ENCODE assay signal across 1 cellular context in genomic region chr11:74543991-74544390, GRCh38.
TF ChIP-seq lines count a peak whose summit lies in the region.

No MANE protein-coding gene starts in this region.

TF ChIP-seq in GM12878, 131 proteins besides CTCF, POLR2A, EP300 and RAD21 (continued from another document):
- TF ChIP-seq BMI1 (IDR thresholded peaks at IDR 0.05; ENCODE audit: borderline replicate concordance) = no peak
- no peak for TF ChIP-seq ZBED1 (IDR thresholded peaks at IDR 0.05; ENCODE audit: borderline replicate concordance)
- TF ChIP-seq MYB (IDR thresholded peaks at IDR 0.05; ENCODE audit: borderline replicate concordance, low read depth, low read length) = no peak
- no peak for TF ChIP-seq NR2C1 (IDR thresholded peaks at IDR 0.05)
- TF ChIP-seq SMAD1 (IDR thresholded peaks at IDR 0.05; ENCODE audit: low read depth, partially characterized antibody) = no peak
- TF ChIP-seq, protein P1, sequence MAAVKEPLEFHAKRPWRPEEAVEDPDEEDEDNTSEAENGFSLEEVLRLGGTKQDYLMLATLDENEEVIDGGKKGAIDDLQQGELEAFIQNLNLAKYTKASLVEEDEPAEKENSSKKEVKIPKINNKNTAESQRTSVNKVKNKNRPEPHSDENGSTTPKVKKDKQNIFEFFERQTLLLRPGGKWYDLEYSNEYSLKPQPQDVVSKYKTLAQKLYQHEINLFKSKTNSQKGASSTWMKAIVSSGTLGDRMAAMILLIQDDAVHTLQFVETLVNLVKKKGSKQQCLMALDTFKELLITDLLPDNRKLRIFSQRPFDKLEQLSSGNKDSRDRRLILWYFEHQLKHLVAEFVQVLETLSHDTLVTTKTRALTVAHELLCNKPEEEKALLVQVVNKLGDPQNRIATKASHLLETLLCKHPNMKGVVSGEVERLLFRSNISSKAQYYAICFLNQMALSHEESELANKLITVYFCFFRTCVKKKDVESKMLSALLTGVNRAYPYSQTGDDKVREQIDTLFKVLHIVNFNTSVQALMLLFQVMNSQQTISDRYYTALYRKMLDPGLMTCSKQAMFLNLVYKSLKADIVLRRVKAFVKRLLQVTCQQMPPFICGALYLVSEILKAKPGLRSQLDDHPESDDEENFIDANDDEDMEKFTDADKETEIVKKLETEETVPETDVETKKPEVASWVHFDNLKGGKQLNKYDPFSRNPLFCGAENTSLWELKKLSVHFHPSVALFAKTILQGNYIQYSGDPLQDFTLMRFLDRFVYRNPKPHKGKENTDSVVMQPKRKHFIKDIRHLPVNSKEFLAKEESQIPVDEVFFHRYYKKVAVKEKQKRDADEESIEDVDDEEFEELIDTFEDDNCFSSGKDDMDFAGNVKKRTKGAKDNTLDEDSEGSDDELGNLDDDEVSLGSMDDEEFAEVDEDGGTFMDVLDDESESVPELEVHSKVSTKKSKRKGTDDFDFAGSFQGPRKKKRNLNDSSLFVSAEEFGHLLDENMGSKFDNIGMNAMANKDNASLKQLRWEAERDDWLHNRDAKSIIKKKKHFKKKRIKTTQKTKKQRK (IDR thresholded peaks at IDR 0.05; ENCODE audit: low read depth, low read length) = peak; percentile 51; the same call in 1 of the 2 replicates
- peak; percentile 51; the same call in 1 of the 2 replicates for TF ChIP-seq CBX5 (IDR thresholded peaks at IDR 0.05; ENCODE audit: low read depth)
- TF ChIP-seq ZSCAN29 (IDR thresholded peaks at IDR 0.05) = no peak
